In the genomic region with DNA sequence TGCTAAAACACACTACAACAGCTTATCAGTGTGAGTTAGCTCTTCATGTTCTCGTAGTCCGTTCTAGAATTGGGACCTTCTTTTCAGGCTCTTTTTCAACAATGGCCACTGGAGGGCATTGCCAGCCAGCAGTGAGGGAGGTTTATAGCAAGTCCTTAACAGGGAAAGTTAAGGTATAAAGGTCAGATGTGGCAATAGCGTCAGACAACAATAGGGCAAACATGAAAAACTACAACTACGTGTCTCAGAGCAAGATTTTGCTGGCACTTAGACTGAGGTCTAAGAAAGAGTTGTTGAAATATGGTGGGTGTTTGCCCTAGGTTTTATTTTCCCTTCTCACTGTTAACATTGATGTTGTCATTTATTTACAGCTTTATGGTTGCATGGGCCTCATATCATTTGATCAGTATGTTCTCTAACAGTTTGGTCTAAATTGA, we compare ENCODE assay signal across 8 cellular contexts.
DNase-seq lines count a peak whose midpoint lies in the region; ATAC-seq and TF ChIP-seq lines count a peak whose summit lies in the region.

No MANE protein-coding gene starts in this region.

- H3K4me3 ChIP-seq in IMR-90 (ENCODE audit: insufficient read depth, low read depth, low read length) (no peak overlapping the region), SK-N-MC (0 out of 2 replicates have a peak overlapping the region, but pooled peaks have one; percentile 5), fibroblast of villous mesenchyme (ENCODE audit: low read depth, low read length) (no peak overlapping the region), tibial artery (no peak overlapping the region)

- H3K9me1 ChIP-seq in IMR-90 (ENCODE audit: insufficient read depth, low read length) = no peaks in the 10 kb centered on the region

- no peaks in the 10 kb centered on the region for H3K4me1 ChIP-seq in IMR-90 (ENCODE audit: control insufficient read depth, insufficient read depth, low read length)
- no peaks in the 10 kb centered on the region for H3K4me1 ChIP-seq in tibial artery

- CTCF ChIA-PET in IMR-90 (lab: Yijun Ruan, JAX) = interaction anchor here (0.6 to 1.7 kb wide), 17 partner anchors 10 to 646 kb away, joined by 3 to 8 read pairs (median 3); no protein-coding TSS in a partner anchor

- TF ChIP-seq POLR2A in IMR-90 (IDR thresholded peaks at IDR 0.05; ENCODE audit: low read depth, low read length) = no peak

- dilution Hi-C loops in IMR-90 (cut with HindIII; ENCODE audit: low sequenced_read_pairs, unreplicated experiment) = no loop called here

- H4K8ac ChIP-seq in IMR-90 (ENCODE audit: low read depth in 2 of 2, low read length in 2 of 2) = no peak overlapping the region

- peak; percentile 62 for TF ChIP-seq RAD21 in IMR-90 (IDR thresholded peaks at IDR 0.05; ENCODE audit: low read length)

- H3K79me1 ChIP-seq in IMR-90 (ENCODE audit: low read depth in 1 of 2, low read length in 2 of 2) = no peaks in the 10 kb centered on the region

- no peak overlapping the region for H3K9ac ChIP-seq in IMR-90 (ENCODE audit: low read depth, low read length)
- H3K9ac ChIP-seq in SK-N-MC (ENCODE audit: insufficient read length) = peak overlapping the region; percentile 37

- no peak overlapping the region for H3K4me2 ChIP-seq in IMR-90 (ENCODE audit: low read depth, low read length)

- H2BK20ac ChIP-seq in IMR-90 (ENCODE audit: low read depth, low read length) = no peak overlapping the region

- H3K27ac ChIP-seq in IMR-90 (ENCODE audit: insufficient read depth, low read length) (no peak overlapping the region), SK-N-MC (peak overlapping the region; percentile 16; the same call in 1 of the 2 replicates), tibial artery (no peak overlapping the region)

- no peak overlapping the region for H3K18ac ChIP-seq in IMR-90 (ENCODE audit: low read depth, low read length)

- intact Hi-C loops in IMR-90 (cut with micrococcal nuclease) = loop anchor here (1.0 to 10.0 kb wide), 4 partner anchors 111 to 1744 kb away; no protein-coding TSS in a partner anchor
- intact Hi-C loops in tibial artery (cut with DNase I; ENCODE audit: low total_unique reads) = no loop called here

- no peak overlapping the region for H2AK9ac ChIP-seq in IMR-90 (replicated peaks; ENCODE audit: low read depth, low read length, poor library complexity)

- H3K36me3 ChIP-seq in IMR-90 (ENCODE audit: control insufficient read depth, insufficient read depth, low read length) (no peaks in the 10 kb centered on the region), SK-N-MC (ENCODE audit: insufficient read depth, low read length) (no peaks in the 10 kb centered on the region), tibial artery (no peaks in the 10 kb centered on the region)

- H3K27me3 ChIP-seq in IMR-90 (ENCODE audit: control insufficient read depth, insufficient read depth, low read length) = no peaks in the 10 kb centered on the region
- peaks cover 0 to 3% of the 10 kb centered on the region in 2 donors for H3K27me3 ChIP-seq in tibial artery

- no peaks in the 10 kb centered on the region for H4K20me1 ChIP-seq in IMR-90 (ENCODE audit: insufficient read depth, low read length)

- H3K14ac ChIP-seq in IMR-90 (replicated peaks; ENCODE audit: low read depth, low read length) = no peak overlapping the region

- peak; percentile 66 for DNase-seq in NCI-H82 (lab: John Stamatoyannopoulos, UW)
- no peak for DNase-seq in NCI-H82 treated with DMSO at 0.1 percent for 48 hours (lab: John Stamatoyannopoulos, UW; ENCODE audit: unreplicated experiment)
- peak; percentile 44 for DNase-seq in IMR-90
- no peak for DNase-seq in SK-N-MC (ENCODE audit: low read depth, low spot score)
- peak; percentile 53 for DNase-seq in fibroblast of villous mesenchyme (ENCODE audit: low read depth)
- DNase-seq in renal cortical epithelial cell (ENCODE audit: low read depth) = peak; percentile 91
- no peak for DNase-seq in tibial artery
- DNase-seq in stimulated activated naive CD4-positive, alpha-beta T cell treated with Interleukin-2 at 50 U/mL for 16 hours (lab: John Stamatoyannopoulos, UW) = no peak

- peak; percentile 54 for TF ChIP-seq CTCF in IMR-90 (conservative IDR thresholded peaks at IDR 0.05; ENCODE audit: low read depth, low read length)
- peak; percentile 68 for TF ChIP-seq CTCF in fibroblast of villous mesenchyme (IDR thresholded peaks at IDR 0.05; ENCODE audit: insufficient read depth, low read depth, low read length)
- peak in 1 of 2 experiments; percentile 12 for TF ChIP-seq CTCF in tibial artery (IDR thresholded peaks at IDR 0.05)

- no peak overlapping the region for H3K4ac ChIP-seq in IMR-90 (ENCODE audit: low read depth, low read length)

- H2BK120ac ChIP-seq in IMR-90 (ENCODE audit: low read depth, low read length) = no peak overlapping the region

- POLR2A ChIA-PET in IMR-90 (lab: Charles Lee; ENCODE audit: unreplicated experiment) = interaction anchor here (1.1 kb wide), 1 partner anchor 167 kb away, joined by 3 read pairs; no protein-coding TSS in a partner anchor

- H2BK15ac ChIP-seq in IMR-90 (ENCODE audit: low read depth, low read length) = 0 out of 3 replicates have a peak overlapping the region, but pooled peaks have one; percentile 25

- no TSS peak for BruUV-seq in IMR-90 (replicated peaks; lab: Mats Ljungman, UMichigan)

- no peak overlapping the region for H3K56ac ChIP-seq in IMR-90 (ENCODE audit: extremely low read depth, insufficient read depth, low read length)

- no peak overlapping the region for H4K5ac ChIP-seq in IMR-90 (ENCODE audit: low read depth, low read length)

- H2BK5ac ChIP-seq in IMR-90 (ENCODE audit: low read depth, low read length, poor library complexity, severe bottlenecking) = no peak overlapping the region

- H3K9me3 ChIP-seq in IMR-90 (ENCODE audit: control insufficient read depth, insufficient read depth, low read length) = no peaks in the 10 kb centered on the region
- H3K9me3 ChIP-seq in SK-N-MC (ENCODE audit: low read depth, low read length) = no peaks in the 10 kb centered on the region
- H3K9me3 ChIP-seq in tibial artery = no peaks in the 10 kb centered on the region

- no peak overlapping the region for H3K23ac ChIP-seq in IMR-90 (ENCODE audit: low read depth, low read length)

- H4K91ac ChIP-seq in IMR-90 (ENCODE audit: insufficient read depth, low read depth, low read length) = no peak overlapping the region

- H2AK5ac ChIP-seq in IMR-90 (ENCODE audit: low read depth, low read length) = no peak overlapping the region

- no CpG with 5 or more reads among the region's 4 CpGs for WGBS in IMR-90 (ENCODE audit: extremely low coverage in 2 of 2, insufficient read length in 1 of 2), 2 experiments

- H2AFZ ChIP-seq in IMR-90 (replicated peaks; ENCODE audit: low read length, poor library complexity) = no peak overlapping the region

- in situ Hi-C loops in IMR-90 (cut with MboI; ENCODE audit: low sequenced_read_pairs) = loop anchor here (10.0 kb wide), 1 partner anchor 354 kb away; no protein-coding TSS in a partner anchor

- ATAC-seq in IMR-90 (ENCODE audit: low read depth) = peak; percentile 87

TF ChIP-seq in IMR-90, 13 proteins besides CTCF, POLR2A, EP300 and RAD21:
- TF ChIP-seq SMC3 (IDR thresholded peaks at IDR 0.05; ENCODE audit: low read depth, low read length) (peak; percentile 27; the same call in 1 of the 2 replicates), MAZ (IDR thresholded peaks at IDR 0.05; ENCODE audit: borderline replicate concordance, low read depth, low read length) (no peak), CEBPB (IDR thresholded peaks at IDR 0.05; ENCODE audit: low read depth, low read length) (peak; percentile 68), RFX5 (IDR thresholded peaks at IDR 0.05; ENCODE audit: low read depth, low read length) (no peak), RCOR1 (IDR thresholded peaks at IDR 0.05; ENCODE audit: insufficient replicate concordance, low read length) (no peak), ELK1 (IDR thresholded peaks at IDR 0.05; ENCODE audit: borderline replicate concordance, low read depth, low read length) (no peak), FOS (IDR thresholded peaks at IDR 0.05; ENCODE audit: low read depth, low read length) (no peak), NFE2L2 (IDR thresholded peaks at IDR 0.05; ENCODE audit: low read depth, low read length) (no peak)
- TF ChIP-seq, protein P1, sequence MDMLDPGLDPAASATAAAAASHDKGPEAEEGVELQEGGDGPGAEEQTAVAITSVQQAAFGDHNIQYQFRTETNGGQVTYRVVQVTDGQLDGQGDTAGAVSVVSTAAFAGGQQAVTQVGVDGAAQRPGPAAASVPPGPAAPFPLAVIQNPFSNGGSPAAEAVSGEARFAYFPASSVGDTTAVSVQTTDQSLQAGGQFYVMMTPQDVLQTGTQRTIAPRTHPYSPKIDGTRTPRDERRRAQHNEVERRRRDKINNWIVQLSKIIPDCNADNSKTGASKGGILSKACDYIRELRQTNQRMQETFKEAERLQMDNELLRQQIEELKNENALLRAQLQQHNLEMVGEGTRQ (IDR thresholded peaks at IDR 0.05; ENCODE audit: low read depth, low read length) = no peak
TF ChIP-seq in IMR-90: peak in this region for 2.

Comparison
In these comparisons a context has a peak if more than half of its experiments do, and no peak if none do; other contexts are left out.
1. DNase-seq: peak in NCI-H82 (single experiment), IMR-90 (single experiment), fibroblast of villous mesenchyme (single experiment) and renal cortical epithelial cell (single experiment); none in NCI-H82 treated with DMSO at 0.1 percent for 48 hours (single experiment), SK-N-MC (single experiment), tibial artery (0 of 2) and stimulated activated naive CD4-positive, alpha-beta T cell treated with Interleukin-2 at 50 U/mL for 16 hours (single experiment).